25 cellular contexts compared by ENCODE assay signal in the genomic region with DNA sequence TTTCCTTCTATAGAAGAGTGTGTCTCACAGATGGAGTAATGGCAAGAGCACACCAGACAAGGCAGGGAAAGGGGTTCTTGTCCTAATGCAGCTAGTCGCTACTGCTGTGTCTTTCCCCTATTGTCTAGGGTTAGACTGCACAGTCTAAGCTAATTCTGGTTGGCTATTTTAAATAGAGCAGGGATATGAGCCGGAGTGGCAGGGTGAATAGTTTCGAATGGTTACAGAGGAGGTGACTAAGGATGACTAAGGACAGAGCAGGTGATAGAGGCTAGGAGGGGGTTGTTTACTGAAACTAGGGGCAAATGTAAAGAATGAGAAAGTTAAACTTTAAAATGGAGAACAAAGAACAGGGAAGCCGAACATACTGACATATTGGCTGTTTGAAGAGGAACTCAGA. TPM values are rescaled to one million over a fixed set of nuclear protein-coding genes. Genes with fewer than 3 reads are reported as not detected.
"Had no signal": no experiment of that assay in that cellular context is flagged by ENCODE, and none has a peak within 500 bp of the region (broad histone marks: within the 10 kb centered on the region; RNA-seq: fewer than 3 reads in every experiment).

No MANE protein-coding gene starts in this region.

- H3K9me3 Mint-ChIP-seq: activated B cell treated with CpG ODN at 0.5 μM for 24 hours; central memory CD8-positive, alpha-beta T cell; neural progenitor cell had no signal

- H3K4me1 Mint-ChIP-seq: activated B cell treated with CpG ODN at 0.5 μM for 24 hours, T-helper 17 cell had no signal

- H3K27ac Mint-ChIP-seq: activated B cell treated with CpG ODN at 0.5 μM for 24 hours; activated CD4-positive, alpha-beta T cell treated with anti-CD3 and anti-CD28 coated beads, Interleukin-2, amount 10 ng/mL, durations not matched to agents 24 days and 14 days; activated CD8-positive, alpha-beta T cell treated with anti-CD3 and anti-CD28 coated beads, Interleukin-2, amount 10 ng/mL, durations not matched to agents 7 days and 5 days; activated naive CD8-positive, alpha-beta T cell; neural progenitor cell; T-helper 17 cell had no signal

- H3K36me3 ChIP-seq: neural progenitor cell, ovary, tibial artery, uterus had no signal

- ATAC-seq: activated CD8-positive, alpha-beta T cell treated with anti-CD3 and anti-CD28 coated beads, Interleukin-2, amount 10 ng/mL, durations not matched to agents 7 days and 5 days; body of pancreas; T-helper 17 cell had no signal

- H3K4me3 ChIP-seq: body of pancreas, lung, neural progenitor cell, ovary, tibial artery, uterus had no signal

- H3K36me3 Mint-ChIP-seq: activated naive CD8-positive, alpha-beta T cell; neural progenitor cell had no signal

- H3K4me1 ChIP-seq: body of pancreas, neural progenitor cell, tibial artery, uterus had no signal

- H3K27me3 Mint-ChIP-seq: activated B cell treated with CpG ODN at 0.5 μM for 24 hours, T-helper 17 cell had no signal

- FAIRE-seq: endothelial cell of umbilical vein, TTC549 had no signal

- DNase-seq: activated B cell treated with CpG ODN at 0.5 μM for 24 hours; activated CD4-positive, alpha-beta T cell treated with anti-CD3 and anti-CD28 coated beads, Interleukin-2, amount 10 ng/mL, durations not matched to agents 24 days and 14 days; activated CD8-positive, alpha-beta memory T cell treated with anti-CD3 and anti-CD28 coated beads, Interleukin-2, amount 50 U/mL, for 4 hours; activated CD8-positive, alpha-beta T cell treated with anti-CD3 and anti-CD28 coated beads, Interleukin-2, amount 10 ng/mL, durations not matched to agents 7 days and 5 days; activated gamma-delta T cell treated with Interleukin-2 at 50 U/mL for 16 hours; activated T-cell treated with anti-CD3 and anti-CD28 coated beads, Interleukin-2, amount 50 U/mL, for 48 hours; amygdala; body of pancreas; cortex of kidney; effector CD4-positive, alpha-beta T cell; foreskin fibroblast; head of caudate nucleus; midbrain; ovary; stimulated activated naive CD4-positive, alpha-beta T cell; T-helper 17 cell; tibial artery; uterus had no signal

- H3K27me3 ChIP-seq: body of pancreas, neural progenitor cell, ovary, tibial artery, uterus had no signal

- H3K4me2 ChIP-seq: neural progenitor cell had no signal

- H3K27ac ChIP-seq: body of pancreas, neural progenitor cell, ovary, tibial artery, uterus had no signal

- H3K4me3 Mint-ChIP-seq: activated B cell treated with CpG ODN at 0.5 μM for 24 hours; activated CD4-positive, alpha-beta T cell treated with anti-CD3 and anti-CD28 coated beads, Interleukin-2, amount 10 ng/mL, durations not matched to agents 24 days and 14 days; activated CD8-positive, alpha-beta T cell treated with anti-CD3 and anti-CD28 coated beads, Interleukin-2, amount 10 ng/mL, durations not matched to agents 7 days and 5 days; activated naive CD8-positive, alpha-beta T cell; central memory CD8-positive, alpha-beta T cell; neural progenitor cell; T-helper 17 cell had no signal

- H3K9me3 ChIP-seq: body of pancreas, ovary, tibial artery, uterus had no signal

RNA-seq across cellular contexts. Expression of a gene that starts 25.6 kb away (rescaled TPM):
- total RNA-seq: myocyte had no signal
